In genomic region chr6:143962644-143962929, GRCh38 we compare ENCODE assay signal across 12 cellular contexts. TPM values are rescaled to one million over a fixed set of nuclear protein-coding genes. Genes with fewer than 3 reads are reported as not detected.
DNase-seq lines count a peak whose midpoint lies in the region; ATAC-seq and TF ChIP-seq lines count a peak whose summit lies in the region.
"Had no signal": no experiment of that assay in that cellular context is flagged by ENCODE, and none has a peak within 500 bp of the region (broad histone marks: within the 10 kb centered on the region; RNA-seq: fewer than 3 reads in every experiment).

No MANE protein-coding gene starts in this region.

- H3K36me3 Mint-ChIP-seq in GM23338 (ENCODE audit: low read depth), result no peaks in the 10 kb centered on the region

- peaks cover 100% of the 10 kb centered on the region for H3K27me3 Mint-ChIP-seq in GM23338 (ENCODE audit: insufficient read depth, low read depth, poor library complexity)

- no peak overlapping the region for H3K27ac Mint-ChIP-seq in GM23338
- H3K27ac Mint-ChIP-seq: activated T-helper 2 cell treated with anti-CD3 and anti-CD28 coated beads, Interferon-gamma antibody, Interleukin-2, Interleukin-4, amounts not matched to agents 10 μg/mL and 5 μg/mL and 100 μg/mL, durations not matched to agents 14 hours and 24 hours and 36 hours had no signal

- peak; percentile 86 for DNase-seq in GM23338 (ENCODE audit: low spot score)
- DNase-seq in foreskin keratinocyte, result peak in 1 of 2 donors; percentile 17
- DNase-seq in retina, result peak; percentile 53
- DNase-seq in ascending aorta (ENCODE audit: low spot score in 2 of 2), result no peak
- DNase-seq in SW 1271 (lab: John Stamatoyannopoulos, UW), result no peak
- no peak for DNase-seq in germinal center (ENCODE audit: low spot score)
- DNase-seq: erythroblast, NCI-H1694 treated with DMSO at 0.1 percent for 48 hours, nucleus accumbens had no signal

- intact Hi-C loops in ascending aorta (cut with DNase I), result no loop called here

- H3K79me2 ChIP-seq in GM23338 (replicated peaks; ENCODE audit: insufficient read depth), result no peaks in the 10 kb centered on the region

- no peaks in the 10 kb centered on the region for H3K9me3 Mint-ChIP-seq in GM23338
- H3K9me3 Mint-ChIP-seq: activated T-helper 2 cell treated with anti-CD3 and anti-CD28 coated beads, Interferon-gamma antibody, Interleukin-2, Interleukin-4, amounts not matched to agents 10 μg/mL and 5 μg/mL and 100 μg/mL, durations not matched to agents 14 hours and 24 hours and 36 hours had no signal

- H3K4me1 Mint-ChIP-seq in GM23338, result peaks cover 76% of the 10 kb centered on the region

- no peak overlapping the region for H2AFZ ChIP-seq in GM23338

- peak overlapping the region; percentile 11; the same call in 1 of the 3 replicates for H3K4me3 Mint-ChIP-seq in GM23338

- no peaks in the 10 kb centered on the region for H3K9me3 ChIP-seq in ascending aorta

- ATAC-seq in GM23338 (peak; percentile 4; the same call in 1 of the 3 replicates), foreskin keratinocyte (peak; percentile 26), HG03378 (IDR thresholded peaks at IDR 0.05; ENCODE audit: unreplicated experiment) (no peak)

- no peak overlapping the region for H3K27ac ChIP-seq in GM23338 (ENCODE audit: low read depth)
- H3K27ac ChIP-seq in VCaP, result no peak overlapping the region
- H3K27ac ChIP-seq in foreskin keratinocyte, result no peak overlapping the region
- no peak overlapping the region for H3K27ac ChIP-seq in ascending aorta

- peaks cover 96% of the 10 kb centered on the region for H3K27me3 ChIP-seq in GM23338 (ENCODE audit: insufficient read depth)
- peaks cover 31% of the 10 kb centered on the region for H3K27me3 ChIP-seq in foreskin keratinocyte
- H3K27me3 ChIP-seq in ascending aorta, result no peaks in the 10 kb centered on the region

- no peaks in the 10 kb centered on the region for H3K36me3 ChIP-seq in GM23338 (ENCODE audit: insufficient read depth)
- peaks cover 3 to 24% of the 10 kb centered on the region in 2 donors for H3K36me3 ChIP-seq in ascending aorta

- peaks cover 5% of the 10 kb centered on the region; the same call in 1 of the 2 replicates for H4K20me1 ChIP-seq in GM23338 (replicated peaks; ENCODE audit: insufficient read depth)

- H3K4me1 ChIP-seq in GM23338 (ENCODE audit: insufficient read depth) (peaks cover 80% of the 10 kb centered on the region), foreskin keratinocyte (no peaks in the 10 kb centered on the region), ascending aorta (no peaks in the 10 kb centered on the region)

- no peaks in the 10 kb centered on the region for H3K9me2 ChIP-seq in GM23338 (ENCODE audit: insufficient read depth)

- peaks cover 5% of the 10 kb centered on the region; the same call in 1 of the 2 replicates for H3F3A ChIP-seq in GM23338 (replicated peaks; ENCODE audit: low read depth)

- H3K4me3 ChIP-seq in GM23338, result no peak overlapping the region
- H3K4me3 ChIP-seq in ascending aorta, result no peak overlapping the region

- TF ChIP-seq CTCF in GM23338 (conservative IDR thresholded peaks at IDR 0.05; ENCODE audit: low read depth in 2 of 2) (peak; percentile 33 to 67; a peak in 3 of 4 replicates), VCaP (conservative IDR thresholded peaks at IDR 0.05) (peak; percentile 18; the same call in 1 of the 2 replicates), foreskin keratinocyte (conservative IDR thresholded peaks at IDR 0.05) (peak; percentile 51), ascending aorta (IDR thresholded peaks at IDR 0.05) (no peak)

- 0 out of 2 replicates have a peak overlapping the region, but pooled peaks have one; percentile 6 for H3K4me2 ChIP-seq in GM23338

TF ChIP-seq in GM23338, 12 proteins besides CTCF, POLR2A, EP300 and RAD21 (continues in another document):
- no peak for TF ChIP-seq ZNF331 (CRISPR knock-in tag; IDR thresholded peaks at IDR 0.05; ENCODE audit: low read depth)
- TF ChIP-seq ZNF114 (CRISPR knock-in tag; IDR thresholded peaks at IDR 0.05), result no peak
- TF ChIP-seq, protein P1, sequence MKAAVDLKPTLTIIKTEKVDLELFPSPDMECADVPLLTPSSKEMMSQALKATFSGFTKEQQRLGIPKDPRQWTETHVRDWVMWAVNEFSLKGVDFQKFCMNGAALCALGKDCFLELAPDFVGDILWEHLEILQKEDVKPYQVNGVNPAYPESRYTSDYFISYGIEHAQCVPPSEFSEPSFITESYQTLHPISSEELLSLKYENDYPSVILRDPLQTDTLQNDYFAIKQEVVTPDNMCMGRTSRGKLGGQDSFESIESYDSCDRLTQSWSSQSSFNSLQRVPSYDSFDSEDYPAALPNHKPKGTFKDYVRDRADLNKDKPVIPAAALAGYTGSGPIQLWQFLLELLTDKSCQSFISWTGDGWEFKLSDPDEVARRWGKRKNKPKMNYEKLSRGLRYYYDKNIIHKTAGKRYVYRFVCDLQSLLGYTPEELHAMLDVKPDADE (IDR thresholded peaks at IDR 0.05), result no peak
- TF ChIP-seq EZH2phosphoT487 (IDR thresholded peaks at IDR 0.05; ENCODE audit: unreplicated experiment), result no peak
- TF ChIP-seq JUNB (IDR thresholded peaks at IDR 0.05; ENCODE audit: unreplicated experiment), result no peak
- TF ChIP-seq STAT1 (IDR thresholded peaks at IDR 0.05; ENCODE audit: unreplicated experiment), result no peak
- TF ChIP-seq ZNF462 (CRISPR knock-in tag; IDR thresholded peaks at IDR 0.05), result no peak
- no peak for TF ChIP-seq EZH2 (IDR thresholded peaks at IDR 0.05; ENCODE audit: low read depth, unreplicated experiment)

RNA-seq across cellular contexts. Expression of gene PLAGL1, which starts 45.5 kb away (rescaled TPM):
- total RNA-seq in GM23338 (2014; rRNA removed; shearing (Covaris generic)), result 0.66 and 0.90 TPM in 2 replicates
- 1.4 and 1.7 TPM in 2 replicates for polyA plus RNA-seq in GM23338 (2016; fragmentation: Nextera tagmentation; extraction: Ambion mirVana)
- total RNA-seq in foreskin keratinocyte, result 8.8 and 9.9 TPM in 2 replicates
- polyA plus RNA-seq in foreskin keratinocyte, result 5.0 TPM in 2 replicates
- total RNA-seq in ascending aorta, result 86.3 TPM

Comparison
In these comparisons a context has a peak if more than half of its experiments do, and no peak if none do; other contexts are left out.
1. DNase-seq: peak in GM23338 (single experiment) and retina (single experiment); none in ascending aorta (0 of 2), SW 1271 (0 of 2) and germinal center (single experiment).
2. CTCF ChIP-seq: peak in GM23338 (2 of 2), VCaP (single experiment) and foreskin keratinocyte (single experiment); none in ascending aorta (0 of 3).